Comparison of ENCODE assay signal across 12 cellular contexts in genomic region chr4:138892483-138893386, GRCh38.
DNase-seq lines count a peak whose midpoint lies in the region; ATAC-seq and TF ChIP-seq lines count a peak whose summit lies in the region.
"Had no signal": no experiment of that assay in that cellular context is flagged by ENCODE, and none has a peak within 500 bp of the region (broad histone marks: within the 10 kb centered on the region; RNA-seq: fewer than 3 reads in every experiment).

No MANE protein-coding gene starts in this region.

- peaks cover 26% of the 10 kb centered on the region for H3K4me1 Mint-ChIP-seq in chondrocyte (ENCODE audit: low read depth)
- H3K4me1 Mint-ChIP-seq: CD4-positive, CD25-positive, alpha-beta regulatory T cell had no signal

- DNase-seq in GM06990 (ENCODE audit: extremely low read depth, insufficient read length) (peak; percentile 13), chondrocyte (ENCODE audit: low spot score) (no peak), hypothalamus (lab: John Stamatoyannopoulos, UW) (no peak), sciatic nerve (ENCODE audit: low spot score) (no peak), mucosa of gallbladder (ENCODE audit: low spot score) (no peak)
- DNase-seq in effector CD8-positive, alpha-beta T cell (lab: John Stamatoyannopoulos, UW): no peak
- DNase-seq: CD4-positive, CD25-positive, alpha-beta regulatory T cell; NCI-H226 had no signal

- H3K27ac Mint-ChIP-seq in chondrocyte (ENCODE audit: unreplicated experiment): peak overlapping the region; percentile 17
- H3K27ac Mint-ChIP-seq: CD4-positive, CD25-positive, alpha-beta regulatory T cell had no signal

- intact Hi-C loops in sciatic nerve (cut with DNase I): no loop called here

- H3K27me3 ChIP-seq in GM06990 (replicated peaks; ENCODE audit: control insufficient read depth, insufficient read depth, low read length): no peaks in the 10 kb centered on the region
- H3K27me3 ChIP-seq: esophagus muscularis mucosa had no signal

- H3K4me3 ChIP-seq in GM06990 (replicated peaks; ENCODE audit: low read depth, low read length): no peak overlapping the region
- H3K4me3 ChIP-seq: esophagus muscularis mucosa had no signal

- no peaks in the 10 kb centered on the region for H3K36me3 ChIP-seq in GM06990 (ENCODE audit: control insufficient read depth, insufficient read depth, low read length)
- H3K36me3 ChIP-seq: esophagus muscularis mucosa had no signal

- no peaks in the 10 kb centered on the region for H3K9me3 Mint-ChIP-seq in chondrocyte (ENCODE audit: low read depth)

- TF ChIP-seq CTCF in GM06990 (IDR thresholded peaks at IDR 0.05; ENCODE audit: insufficient read depth, low read length, poor library complexity, severe bottlenecking) (no peak), chondrocyte (IDR thresholded peaks at IDR 0.05) (no peak)

- H3K27me3 Mint-ChIP-seq in chondrocyte (ENCODE audit: low read depth): no peaks in the 10 kb centered on the region

- no peak overlapping the region for H3K4me3 Mint-ChIP-seq in chondrocyte (ENCODE audit: unreplicated experiment)
- H3K4me3 Mint-ChIP-seq: CD4-positive, CD25-positive, alpha-beta regulatory T cell had no signal

- peak; percentile 80 for ATAC-seq in GM18867 (IDR thresholded peaks at IDR 0.05; ENCODE audit: unreplicated experiment)
- ATAC-seq in HG03442 (IDR thresholded peaks at IDR 0.05; ENCODE audit: unreplicated experiment): peak; percentile 71
- ATAC-seq in sciatic nerve: no peak
- ATAC-seq: Right ventricle myocardium inferior had no signal

- H3K36me3 Mint-ChIP-seq in chondrocyte (ENCODE audit: low read depth): no peaks in the 10 kb centered on the region
- H3K36me3 Mint-ChIP-seq: CD4-positive, CD25-positive, alpha-beta regulatory T cell had no signal
